Comparison of ENCODE assay signal across 1 cellular context in the genomic region with DNA sequence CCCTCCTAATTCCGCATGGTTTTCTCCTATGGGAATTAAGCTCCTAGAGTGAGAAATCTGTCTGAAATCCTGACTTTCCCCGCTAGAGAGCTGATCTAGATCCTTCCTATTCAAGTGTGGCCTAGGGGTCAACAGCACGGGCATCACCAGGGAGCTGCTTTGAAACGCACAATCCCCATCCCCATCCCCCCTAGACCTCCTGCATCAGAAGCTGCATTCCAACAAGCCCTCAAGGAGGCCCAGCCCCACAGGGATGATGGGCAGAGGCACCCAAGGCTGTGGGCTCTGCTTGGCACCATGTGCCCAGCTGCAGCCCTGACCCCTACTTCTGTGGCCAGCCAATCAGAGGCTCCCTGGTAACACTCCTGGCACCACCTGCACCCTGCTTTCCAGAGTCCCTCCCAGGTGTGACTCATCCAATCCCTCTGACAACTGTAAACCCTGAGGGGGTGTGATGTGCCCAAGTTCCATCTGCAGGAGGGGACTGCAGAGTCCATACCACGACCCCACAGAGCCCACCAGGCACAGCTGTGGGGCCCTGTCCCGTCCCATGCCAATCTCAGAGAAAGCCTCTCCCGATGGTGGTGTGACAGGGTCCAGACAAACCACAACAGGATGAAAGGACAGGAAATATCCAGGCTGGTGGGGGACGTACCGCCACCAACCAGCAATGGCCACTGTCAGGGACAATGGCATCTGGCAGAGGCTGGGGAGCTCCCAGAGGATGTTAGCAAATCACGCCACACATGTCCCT.
TF ChIP-seq lines count a peak whose summit lies in the region.

No MANE protein-coding gene starts in this region.

TF ChIP-seq in GM23338, 12 proteins besides CTCF, POLR2A, EP300 and RAD21:
- TF ChIP-seq REST (IDR thresholded peaks at IDR 0.05; ENCODE audit: unreplicated experiment) (no peak), CREB1 (CRISPR knock-in tag; IDR thresholded peaks at IDR 0.05; ENCODE audit: low read depth) (no peak), EZH2phosphoT487 (IDR thresholded peaks at IDR 0.05; ENCODE audit: unreplicated experiment) (no peak), ZNF331 (CRISPR knock-in tag; IDR thresholded peaks at IDR 0.05; ENCODE audit: low read depth) (no peak), ETS1 (IDR thresholded peaks at IDR 0.05) (no peak), POLR2AphosphoS5 (IDR thresholded peaks at IDR 0.05; ENCODE audit: low read depth) (no peak), STAT1 (IDR thresholded peaks at IDR 0.05; ENCODE audit: unreplicated experiment) (no peak), ZNF114 (CRISPR knock-in tag; IDR thresholded peaks at IDR 0.05) (no peak), JUNB (IDR thresholded peaks at IDR 0.05; ENCODE audit: unreplicated experiment) (no peak), NANOG (IDR thresholded peaks at IDR 0.05; ENCODE audit: borderline replicate concordance) (no peak)
- TF ChIP-seq, protein P1, sequence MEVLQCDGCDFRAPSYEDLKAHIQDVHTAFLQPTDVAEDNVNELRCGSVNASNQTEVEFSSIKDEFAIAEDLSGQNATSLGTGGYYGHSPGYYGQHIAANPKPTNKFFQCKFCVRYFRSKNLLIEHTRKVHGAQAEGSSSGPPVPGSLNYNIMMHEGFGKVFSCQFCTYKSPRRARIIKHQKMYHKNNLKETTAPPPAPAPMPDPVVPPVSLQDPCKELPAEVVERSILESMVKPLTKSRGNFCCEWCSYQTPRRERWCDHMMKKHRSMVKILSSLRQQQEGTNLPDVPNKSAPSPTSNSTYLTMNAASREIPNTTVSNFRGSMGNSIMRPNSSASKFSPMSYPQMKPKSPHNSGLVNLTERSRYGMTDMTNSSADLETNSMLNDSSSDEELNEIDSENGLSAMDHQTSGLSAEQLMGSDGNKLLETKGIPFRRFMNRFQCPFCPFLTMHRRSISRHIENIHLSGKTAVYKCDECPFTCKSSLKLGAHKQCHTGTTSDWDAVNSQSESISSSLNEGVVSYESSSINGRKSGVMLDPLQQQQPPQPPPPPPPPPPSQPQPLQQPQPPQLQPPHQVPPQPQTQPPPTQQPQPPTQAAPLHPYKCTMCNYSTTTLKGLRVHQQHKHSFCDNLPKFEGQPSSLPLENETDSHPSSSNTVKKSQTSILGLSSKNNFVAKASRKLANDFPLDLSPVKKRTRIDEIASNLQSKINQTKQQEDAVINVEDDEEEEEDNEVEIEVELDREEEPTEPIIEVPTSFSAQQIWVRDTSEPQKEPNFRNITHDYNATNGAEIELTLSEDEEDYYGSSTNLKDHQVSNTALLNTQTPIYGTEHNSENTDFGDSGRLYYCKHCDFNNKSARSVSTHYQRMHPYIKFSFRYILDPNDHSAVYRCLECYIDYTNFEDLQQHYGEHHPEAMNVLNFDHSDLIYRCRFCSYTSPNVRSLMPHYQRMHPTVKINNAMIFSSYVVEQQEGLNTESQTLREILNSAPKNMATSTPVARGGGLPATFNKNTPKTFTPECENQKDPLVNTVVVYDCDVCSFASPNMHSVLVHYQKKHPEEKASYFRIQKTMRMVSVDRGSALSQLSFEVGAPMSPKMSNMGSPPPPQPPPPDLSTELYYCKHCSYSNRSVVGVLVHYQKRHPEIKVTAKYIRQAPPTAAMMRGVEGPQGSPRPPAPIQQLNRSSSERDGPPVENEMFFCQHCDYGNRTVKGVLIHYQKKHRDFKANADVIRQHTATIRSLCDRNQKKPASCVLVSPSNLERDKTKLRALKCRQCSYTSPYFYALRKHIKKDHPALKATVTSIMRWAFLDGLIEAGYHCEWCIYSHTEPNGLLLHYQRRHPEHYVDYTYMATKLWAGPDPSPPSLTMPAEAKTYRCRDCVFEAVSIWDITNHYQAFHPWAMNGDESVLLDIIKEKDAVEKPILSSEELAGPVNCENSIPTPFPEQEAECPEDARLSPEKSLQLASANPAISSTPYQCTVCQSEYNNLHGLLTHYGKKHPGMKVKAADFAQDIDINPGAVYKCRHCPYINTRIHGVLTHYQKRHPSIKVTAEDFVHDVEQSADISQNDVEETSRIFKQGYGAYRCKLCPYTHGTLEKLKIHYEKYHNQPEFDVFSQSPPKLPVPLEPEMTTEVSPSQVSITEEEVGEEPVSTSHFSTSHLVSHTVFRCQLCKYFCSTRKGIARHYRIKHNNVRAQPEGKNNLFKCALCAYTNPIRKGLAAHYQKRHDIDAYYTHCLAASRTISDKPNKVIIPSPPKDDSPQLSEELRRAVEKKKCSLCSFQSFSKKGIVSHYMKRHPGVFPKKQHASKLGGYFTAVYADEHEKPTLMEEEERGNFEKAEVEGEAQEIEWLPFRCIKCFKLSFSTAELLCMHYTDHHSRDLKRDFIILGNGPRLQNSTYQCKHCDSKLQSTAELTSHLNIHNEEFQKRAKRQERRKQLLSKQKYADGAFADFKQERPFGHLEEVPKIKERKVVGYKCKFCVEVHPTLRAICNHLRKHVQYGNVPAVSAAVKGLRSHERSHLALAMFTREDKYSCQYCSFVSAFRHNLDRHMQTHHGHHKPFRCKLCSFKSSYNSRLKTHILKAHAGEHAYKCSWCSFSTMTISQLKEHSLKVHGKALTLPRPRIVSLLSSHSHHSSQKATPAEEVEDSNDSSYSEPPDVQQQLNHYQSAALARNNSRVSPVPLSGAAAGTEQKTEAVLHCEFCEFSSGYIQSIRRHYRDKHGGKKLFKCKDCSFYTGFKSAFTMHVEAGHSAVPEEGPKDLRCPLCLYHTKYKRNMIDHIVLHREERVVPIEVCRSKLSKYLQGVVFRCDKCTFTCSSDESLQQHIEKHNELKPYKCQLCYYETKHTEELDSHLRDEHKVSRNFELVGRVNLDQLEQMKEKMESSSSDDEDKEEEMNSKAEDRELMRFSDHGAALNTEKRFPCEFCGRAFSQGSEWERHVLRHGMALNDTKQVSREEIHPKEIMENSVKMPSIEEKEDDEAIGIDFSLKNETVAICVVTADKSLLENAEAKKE (CRISPR knock-in tag; IDR thresholded peaks at IDR 0.05): no peak
TF ChIP-seq in GM23338: peak in this region for 0.
